ENCODE assay signal across 10 cellular contexts in the genomic region with DNA sequence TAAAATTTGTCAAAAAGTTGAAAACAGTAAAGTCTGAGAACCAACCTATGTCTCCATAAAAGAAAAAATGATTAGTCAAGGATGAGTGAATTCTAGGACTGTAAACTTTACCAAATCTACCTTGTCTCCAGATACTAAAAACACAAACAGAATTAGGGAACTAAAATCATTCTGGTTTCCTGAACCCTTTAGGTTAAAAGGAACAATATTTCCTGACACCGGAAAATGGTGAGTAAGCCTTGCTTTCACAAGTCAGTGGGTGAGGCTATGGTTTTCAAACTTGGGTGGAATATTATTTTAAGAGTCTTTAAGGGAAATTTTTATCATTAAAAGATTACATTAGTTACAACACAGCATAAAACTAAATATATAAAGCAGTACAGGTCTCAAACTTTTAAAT. TPM values are rescaled to one million over a fixed set of nuclear protein-coding genes. Genes with fewer than 3 reads are reported as not detected.
A peak's percentile ranks its signal among the peaks of the same experiment; 100 is the strongest.
DNase-seq lines count a peak whose midpoint lies in the region; ATAC-seq, FAIRE-seq and TF ChIP-seq lines count a peak whose summit lies in the region.
"Had no signal": no experiment of that assay in that cellular context is flagged by ENCODE, and none has a peak within 500 bp of the region (broad histone marks: within the 10 kb centered on the region; RNA-seq: fewer than 3 reads in every experiment).

No MANE protein-coding gene starts in this region.

- POLR2A ChIA-PET in K562 (lab: Yijun Ruan, JAX), result interaction anchor here (1.5 kb wide), 1 partner anchor 10 kb away, joined by 4 read pairs; no protein-coding TSS in a partner anchor
- POLR2A ChIA-PET in naive thymus-derived CD4-positive, alpha-beta T cell (lab: Charles Lee), result interaction anchor here (0.7 to 7.8 kb wide), 4 partner anchors 14 to 51 kb away, joined by 3 to 151 read pairs (median 26); a partner anchor contains a TSS

- H3K79me2 ChIP-seq in K562 (ENCODE audit: control insufficient read depth, insufficient read depth, low read length), result peaks cover 1% of the 10 kb centered on the region; the same call in 2 of the 3 replicates

- DNase-seq in CD1c-positive myeloid dendritic cell (ENCODE audit: extremely low spot score) (peak; percentile 88), Kasumi-1 (lab: John Stamatoyannopoulos, UW) (peak; percentile 21 to 39), K562 (ENCODE audit: extremely low read depth in 1 of 4, low spot score in 3 of 4) (no peak), UCSD-AML1 (lab: John Stamatoyannopoulos, UW; ENCODE audit: unreplicated experiment) (no peak), NCI-H1436 (lab: John Stamatoyannopoulos, UW) (no peak), DMS153 treated with DMSO at 0.1 percent for 48 hours (lab: John Stamatoyannopoulos, UW; ENCODE audit: unreplicated experiment) (no peak)
- DNase-seq in naive thymus-derived CD4-positive, alpha-beta T cell, result peak in 1 of 9 donors; percentile 23
- DNase-seq: NCI-H748 treated with DMSO at 0.1 percent for 48 hours had no signal

- intact Hi-C loops in K562 (cut with micrococcal nuclease), result loop anchor here (5.0 kb wide), 1 partner anchor 93 kb away; no protein-coding TSS in a partner anchor
- intact Hi-C loops in naive thymus-derived CD4-positive, alpha-beta T cell (cut with micrococcal nuclease), result loop anchor here (2.0 to 10.0 kb wide), 6 partner anchors 16 to 652 kb away; a partner anchor contains a TSS

- in situ Hi-C loops in K562 (cut with MboI), result no loop called here

- no peak for FAIRE-seq in K562 (lab: Jason Lieb, UNC)

- peaks cover 39 to 44% of the 10 kb centered on the region in 2 experiments for H3K4me1 ChIP-seq in K562 (replicated peaks in 1 of 2; ENCODE audit: control insufficient read depth in 2 of 2, insufficient read depth in 2 of 2, low read length in 2 of 2)
- H3K4me1 ChIP-seq in naive thymus-derived CD4-positive, alpha-beta T cell (ENCODE audit: control insufficient read depth in 2 of 2, insufficient read depth in 2 of 2, low read length in 2 of 2), result peaks cover 35 to 47% of the 10 kb centered on the region in 2 donors

- H3K27me3 Mint-ChIP-seq in naive thymus-derived CD4-positive, alpha-beta T cell, result no peaks in the 10 kb centered on the region

- H3K27ac Mint-ChIP-seq in naive thymus-derived CD4-positive, alpha-beta T cell, result peak overlapping the region; percentile 82 to 99 (median 98)

- no peaks in the 10 kb centered on the region for H4K20me1 ChIP-seq in K562 (replicated peaks; ENCODE audit: control insufficient read depth, insufficient read depth, low read length)

- H3K36me3 ChIP-seq in K562 (ENCODE audit: control insufficient read depth, insufficient read depth, low read length), result peaks cover 16% of the 10 kb centered on the region; the same call in 2 of the 3 replicates
- peaks cover 0 to 13% (median 0%) of the 10 kb centered on the region in 3 experiments for H3K36me3 ChIP-seq in naive thymus-derived CD4-positive, alpha-beta T cell (ENCODE audit: control insufficient read depth in 2 of 3, insufficient read depth in 3 of 3, low read length in 3 of 3)

- peak overlapping the region; percentile 90 to 100 (median 98) for H3K4me3 Mint-ChIP-seq in naive thymus-derived CD4-positive, alpha-beta T cell

- WGBS in K562 (ENCODE audit: insufficient coverage, low coverage, missing lambda C conversion rate), result 31% methylated on average over 1 of the region's 1 CpG

- H3K27me3 ChIP-seq in K562 (ENCODE audit: control insufficient read depth in 2 of 2, insufficient read depth in 2 of 2, low read length in 2 of 2), result no peaks in the 10 kb centered on the region
- no peaks in the 10 kb centered on the region for H3K27me3 ChIP-seq in naive thymus-derived CD4-positive, alpha-beta T cell (ENCODE audit: control insufficient read depth in 2 of 2, insufficient read depth in 2 of 2, low read length in 2 of 2)

- H3K9me1 ChIP-seq in K562 (ENCODE audit: control insufficient read depth, insufficient read depth, low read length), result no peaks in the 10 kb centered on the region

- H3K4me3 ChIP-seq in K562, result no peak overlapping the region
- peak overlapping the region; percentile 96 for H3K4me3 ChIP-seq in naive thymus-derived CD4-positive, alpha-beta T cell (ENCODE audit: low read length)

- peak overlapping the region in 1 of 2 experiments; percentile 33; a peak in 1 of 4 replicates for H3K9ac ChIP-seq in K562 (ENCODE audit: insufficient read depth in 1 of 2, low read depth in 2 of 2, low read length in 2 of 2)

- no peak for TF ChIP-seq EP300 in K562 (IDR thresholded peaks at IDR 0.05; ENCODE audit: low read length)

- no peak for TF ChIP-seq RAD21 in K562 (CRISPR knock-in tag; conservative IDR thresholded peaks at IDR 0.05 in 1 of 2, IDR thresholded peaks at IDR 0.05 in 1 of 2)

- H3K4me2 ChIP-seq in K562 (ENCODE audit: insufficient read depth, low read length), result no peak overlapping the region; the same call in 1 of the 2 replicates

- H3K9me3 ChIP-seq in K562 (replicated peaks; ENCODE audit: control insufficient read depth, insufficient read depth, low read depth, low read length), result no peaks in the 10 kb centered on the region
- no peaks in the 10 kb centered on the region for H3K9me3 ChIP-seq in naive thymus-derived CD4-positive, alpha-beta T cell (ENCODE audit: control insufficient read depth in 2 of 3, low read length in 3 of 3)

- CTCF ChIA-PET in K562 (lab: Yijun Ruan, JAX; ENCODE audit: low intra/inter-chr PET ratio), result no interaction called here
- CTCF ChIA-PET in naive thymus-derived CD4-positive, alpha-beta T cell (lab: Charles Lee), result interaction anchor here (5.3 kb wide), 1 partner anchor 32 kb away, joined by 27 read pairs; a partner anchor contains a TSS

- no peak for TF ChIP-seq CTCF in K562 (IDR thresholded peaks at IDR 0.05 in 2 of 3, conservative IDR thresholded peaks at IDR 0.05 in 1 of 3; ENCODE audit: insufficient read depth in 2 of 3, low read depth in 1 of 3, low read length in 3 of 3)

- H3K4me1 Mint-ChIP-seq in naive thymus-derived CD4-positive, alpha-beta T cell, result peaks cover 34 to 80% (median 66%) of the 10 kb centered on the region in 7 donors

- no peak for TF ChIP-seq POLR2A in K562 (conservative IDR thresholded peaks at IDR 0.05)

- H3K9me3 Mint-ChIP-seq in naive thymus-derived CD4-positive, alpha-beta T cell, result no peaks in the 10 kb centered on the region
- H3K9me3 Mint-ChIP-seq: neural crest cell had no signal

- ATAC-seq in K562, result no peak
- no peak for ATAC-seq in naive thymus-derived CD4-positive, alpha-beta T cell
- ATAC-seq in GM18858 (IDR thresholded peaks at IDR 0.05; ENCODE audit: unreplicated experiment), result no peak

- H3K27ac ChIP-seq in K562 (ENCODE audit: extremely low read depth, low read depth, low read length), result no peak overlapping the region; the same call in 2 of the 3 replicates
- H3K27ac ChIP-seq in naive thymus-derived CD4-positive, alpha-beta T cell (ENCODE audit: low read depth, low read length), result peak overlapping the region; percentile 92

- no TSS peak for BruUV-seq in K562 (replicated peaks; lab: Mats Ljungman, UMichigan)

- H3K36me3 Mint-ChIP-seq in naive thymus-derived CD4-positive, alpha-beta T cell, result peaks cover 0 to 4% (median 3%) of the 10 kb centered on the region in 5 donors

- H2AFZ ChIP-seq in K562 (ENCODE audit: low read depth, low read length), result peak overlapping the region; percentile 48

RNA-seq across cellular contexts. Expression of a gene that starts 2.4 kb away (rescaled TPM):
- 42.7 and 61.2 TPM in 2 replicates for total RNA-seq in K562 (2011; cell fraction: chromatin; rRNA removed; ENCODE audit: low replicate concordance)
- total RNA-seq in K562 (2011; cell fraction: nucleolus; rRNA removed), result 24.5 and 27.0 TPM in 2 replicates
- total RNA-seq in K562 (2011; cell fraction: nucleoplasm; rRNA removed), result 31.5 and 37.7 TPM in 2 replicates
- total RNA-seq in K562 (2014; rRNA removed), result 4.9 and 5.4 TPM in 2 replicates
- total RNA-seq in K562 (2014; rRNA removed; fragmentation: Illumina TruSeq; extraction: Trizol), result 8.0 and 9.9 TPM in 2 replicates
- total RNA-seq in K562 (2015; rRNA removed; fragmentation: Illumina TruSeq; extraction: Trizol), result 6.7 and 7.6 TPM in 2 replicates
- total RNA-seq in K562 (2021), result 9.0 and 9.4 TPM in 2 replicates
- polyA plus RNA-seq in K562 (2011; rRNA removed), result 16.3 and 16.4 TPM in 2 replicates
- polyA plus RNA-seq in K562 (2011; cell fraction: cytosol; rRNA removed), result 7.9 and 12.1 TPM in 2 replicates
- 22.6 and 25.1 TPM in 2 replicates for polyA plus RNA-seq in K562 (2011; cell fraction: nucleus; rRNA removed)
- 5.7 and 9.7 TPM in 2 replicates for polyA plus RNA-seq in K562 (2012)
- polyA plus RNA-seq in K562 (2014; fragmentation: Illumina TruSeq; extraction: Trizol), result 9.5 and 10.2 TPM in 2 replicates
- polyA plus RNA-seq in K562 (2014; fragmentation: Nextera tagmentation; extraction: Ambion mirVana), result 1 to 10 TPM; 1.4 to 2.2 TPM
- 5.7 and 7.5 TPM in 2 replicates for polyA plus RNA-seq in K562 (2014; rRNA removed)
- polyA minus RNA-seq in K562 (2011; rRNA and poly(A)+ RNA removed), result 44.8 and 49.5 TPM in 2 replicates
- polyA minus RNA-seq in K562 (2011; cell fraction: cytosol; rRNA and poly(A)+ RNA removed), result 13.1 and 19.1 TPM in 2 replicates
- 20.5 and 35.5 TPM in 2 replicates for polyA minus RNA-seq in K562 (2011; cell fraction: nucleus; rRNA and poly(A)+ RNA removed)
- 100 to 1,000 TPM in 4 of 5 experiments, 10 to 100 TPM in 1; 39.2 to 122 (median 111) TPM for total RNA-seq in naive thymus-derived CD4-positive, alpha-beta T cell
- polyA plus RNA-seq in naive thymus-derived CD4-positive, alpha-beta T cell, result 10 to 100 TPM in 1 of 2 donors, 1 to 10 TPM in 1; 9.6 to 13.4 TPM

RNA-seq across cellular contexts. Expression of a gene that starts 7.8 kb away (rescaled TPM):
- total RNA-seq in K562 (2011; cell fraction: chromatin; rRNA removed; ENCODE audit: low replicate concordance), result 19.5 and 40.7 TPM in 2 replicates
- total RNA-seq in K562 (2011; cell fraction: nucleolus; rRNA removed), result 68.7 and 70.9 TPM in 2 replicates
- total RNA-seq in K562 (2011; cell fraction: nucleoplasm; rRNA removed), result 64.3 and 69.5 TPM in 2 replicates
- total RNA-seq in K562 (2014; rRNA removed), result 252 and 327 TPM in 2 replicates
- 442 and 449 TPM in 2 replicates for total RNA-seq in K562 (2014; rRNA removed; fragmentation: Illumina TruSeq; extraction: Trizol)
- total RNA-seq in K562 (2015; rRNA removed; fragmentation: Illumina TruSeq; extraction: Trizol), result 420 and 437 TPM in 2 replicates
- 250 and 262 TPM in 2 replicates for total RNA-seq in K562 (2021)
- 616 and 642 TPM in 2 replicates for polyA plus RNA-seq in K562 (2011; rRNA removed)
- polyA plus RNA-seq in K562 (2011; cell fraction: cytosol; rRNA removed), result 961 and 995 TPM in 2 replicates
- polyA plus RNA-seq in K562 (2011; cell fraction: nucleus; rRNA removed), result 236 and 247 TPM in 2 replicates
- 323 and 381 TPM in 2 replicates for polyA plus RNA-seq in K562 (2012)
- polyA plus RNA-seq in K562 (2014; fragmentation: Illumina TruSeq; extraction: Trizol), result 570 and 631 TPM in 2 replicates
- 1,000 to 10,000 TPM; 1,599 to 1,663 TPM for polyA plus RNA-seq in K562 (2014; fragmentation: Nextera tagmentation; extraction: Ambion mirVana)
- 428 and 573 TPM in 2 replicates for polyA plus RNA-seq in K562 (2014; rRNA removed)
- polyA minus RNA-seq in K562 (2011; rRNA and poly(A)+ RNA removed), result 130 and 163 TPM in 2 replicates
- 57.3 and 111 TPM in 2 replicates for polyA minus RNA-seq in K562 (2011; cell fraction: cytosol; rRNA and poly(A)+ RNA removed)
- polyA minus RNA-seq in K562 (2011; cell fraction: nucleus; rRNA and poly(A)+ RNA removed), result 21.1 and 31.9 TPM in 2 replicates
- total RNA-seq in naive thymus-derived CD4-positive, alpha-beta T cell, result 100 to 1,000 TPM in 1 of 5 experiments, 10 to 100 TPM in 4; 31.9 to 176 (median 75.7) TPM
- 100 to 1,000 TPM; 335 to 371 TPM for polyA plus RNA-seq in naive thymus-derived CD4-positive, alpha-beta T cell

RNA-seq across cellular contexts. Expression of a gene that starts 7.9 kb away (rescaled TPM):
- not detected in 2 replicates for total RNA-seq in K562 (2011; cell fraction: chromatin; rRNA removed; ENCODE audit: low replicate concordance)
- total RNA-seq in K562 (2011; cell fraction: nucleolus; rRNA removed), result not detected in 2 replicates
- total RNA-seq in K562 (2011; cell fraction: nucleoplasm; rRNA removed), result not detected in 2 replicates
- total RNA-seq in K562 (2014; rRNA removed), result 0.05 TPM in 1 of 2 replicates, not detected in the other
- total RNA-seq in K562 (2014; rRNA removed; fragmentation: Illumina TruSeq; extraction: Trizol), result 0.04 TPM in 1 of 2 replicates, not detected in the other
- total RNA-seq in K562 (2015; rRNA removed; fragmentation: Illumina TruSeq; extraction: Trizol), result not detected in 2 replicates
- 0.04 TPM in 1 of 2 replicates, not detected in the other for total RNA-seq in K562 (2021)
- polyA plus RNA-seq in K562 (2011; rRNA removed), result not detected in 2 replicates
- not detected in 2 replicates for polyA plus RNA-seq in K562 (2011; cell fraction: cytosol; rRNA removed)
- polyA plus RNA-seq in K562 (2011; cell fraction: nucleus; rRNA removed), result 0.03 TPM in 1 of 2 replicates, not detected in the other
- polyA plus RNA-seq in K562 (2012), result 0.01 TPM in 1 of 2 replicates, not detected in the other
- polyA plus RNA-seq in K562 (2014; fragmentation: Illumina TruSeq; extraction: Trizol), result 0.04 TPM in 1 of 2 replicates, not detected in the other
- under 1 TPM in 1 of 2 experiments, not detected in 1; 0.01 TPM for polyA plus RNA-seq in K562 (2014; fragmentation: Nextera tagmentation; extraction: Ambion mirVana)
- 0.01 TPM in 1 of 2 replicates, not detected in the other for polyA plus RNA-seq in K562 (2014; rRNA removed)
- not detected in 2 replicates for polyA minus RNA-seq in K562 (2011; rRNA and poly(A)+ RNA removed)
- polyA minus RNA-seq in K562 (2011; cell fraction: cytosol; rRNA and poly(A)+ RNA removed), result not detected in 2 replicates
- polyA minus RNA-seq in K562 (2011; cell fraction: nucleus; rRNA and poly(A)+ RNA removed), result not detected in 2 replicates
- not detected for total RNA-seq in naive thymus-derived CD4-positive, alpha-beta T cell
- polyA plus RNA-seq in naive thymus-derived CD4-positive, alpha-beta T cell, result not detected
- total RNA-seq: neural crest cell had no signal

RNA-seq across cellular contexts. Expression of a gene that starts 31.8 kb away (rescaled TPM):
- total RNA-seq in K562 (2011; cell fraction: chromatin; rRNA removed; ENCODE audit: low replicate concordance), result 118 and 200 TPM in 2 replicates
- 112 and 118 TPM in 2 replicates for total RNA-seq in K562 (2011; cell fraction: nucleolus; rRNA removed)
- total RNA-seq in K562 (2011; cell fraction: nucleoplasm; rRNA removed), result 109 and 112 TPM in 2 replicates
- total RNA-seq in K562 (2014; rRNA removed) (7.3 and 12.4 TPM in 2 replicates), K562 (2014; rRNA removed; fragmentation: Illumina TruSeq; extraction: Trizol) (7.7 and 10.8 TPM in 2 replicates), K562 (2015; rRNA removed; fragmentation: Illumina TruSeq; extraction: Trizol) (13.3 and 14.4 TPM in 2 replicates), K562 (2021) (29.2 and 29.6 TPM in 2 replicates)
- polyA plus RNA-seq in K562 (2011; rRNA removed) (27.5 and 48.2 TPM in 2 replicates), K562 (2014; fragmentation: Illumina TruSeq; extraction: Trizol) (27.2 and 34.3 TPM in 2 replicates), K562 (2014; fragmentation: Nextera tagmentation; extraction: Ambion mirVana) (10 to 100 TPM in 1 of 2 experiments, 1 to 10 TPM in 1; 7.6 to 12.3 TPM), K562 (2014; rRNA removed) (28.4 and 32.7 TPM in 2 replicates)
- polyA plus RNA-seq in K562 (2011; cell fraction: cytosol; rRNA removed), result 44.1 and 55.3 TPM in 2 replicates
- polyA plus RNA-seq in K562 (2011; cell fraction: nucleus; rRNA removed), result 366 and 444 TPM in 2 replicates
- 19.8 and 22.8 TPM in 2 replicates for polyA plus RNA-seq in K562 (2012)
- 8.1 and 10.2 TPM in 2 replicates for polyA minus RNA-seq in K562 (2011; rRNA and poly(A)+ RNA removed)
- 11.8 and 12.3 TPM in 2 replicates for polyA minus RNA-seq in K562 (2011; cell fraction: cytosol; rRNA and poly(A)+ RNA removed)
- 21.3 and 36.0 TPM in 2 replicates for polyA minus RNA-seq in K562 (2011; cell fraction: nucleus; rRNA and poly(A)+ RNA removed)
- total RNA-seq in naive thymus-derived CD4-positive, alpha-beta T cell, result 10 to 100 TPM; 40.0 to 95.5 (median 63.4) TPM
- 10 to 100 TPM; 10.8 to 15.1 TPM for polyA plus RNA-seq in naive thymus-derived CD4-positive, alpha-beta T cell

Comparison
In these comparisons a context has a peak if more than half of its experiments do, and no peak if none do; other contexts are left out.
1. DNase-seq: peak in CD1c-positive myeloid dendritic cell (single experiment) and Kasumi-1 (2 of 2); none in K562 (0 of 4), UCSD-AML1 (single experiment), NCI-H1436 (single experiment) and DMS153 treated with DMSO at 0.1 percent for 48 hours (single experiment).